ENCODE assay signal across 2 cellular contexts in the genomic region with DNA sequence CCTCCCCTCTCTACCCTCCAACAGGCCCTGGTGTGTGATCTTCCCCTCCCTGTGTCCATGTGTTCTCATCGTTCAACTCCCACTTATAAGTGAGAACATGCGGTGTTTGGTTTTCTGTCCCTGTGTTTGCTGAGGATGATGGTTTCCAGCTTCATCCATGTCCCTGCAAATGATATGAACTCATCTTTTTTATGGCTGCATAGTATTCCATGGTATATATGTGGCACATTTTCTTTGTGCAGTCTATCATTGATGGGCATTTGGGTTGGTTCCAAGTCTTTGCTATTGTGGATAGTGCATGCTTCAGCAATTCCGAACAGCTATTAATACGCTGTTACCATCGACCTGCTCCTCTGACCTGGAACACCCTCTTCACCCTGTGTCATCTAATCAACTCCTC. TPM values are rescaled to one million over a fixed set of nuclear protein-coding genes. Genes with fewer than 3 reads are reported as not detected.
"Had no signal": no experiment of that assay in that cellular context is flagged by ENCODE, and none has a peak within 500 bp of the region (broad histone marks: within the 10 kb centered on the region; RNA-seq: fewer than 3 reads in every experiment).

No MANE protein-coding gene starts in this region.

RNA-seq across cellular contexts. Expression of a gene that starts 32.9 kb away (rescaled TPM):
- total RNA-seq: naive thymus-derived CD8-positive, alpha-beta T cell; natural killer cell treated with Interleukin-12 subunit alpha and Interleukin-12 subunit beta and Interleukin-15 and Interleukin-18, amount 100 ng/mL, for 72 hours had no signal
- polyA plus RNA-seq: naive thymus-derived CD8-positive, alpha-beta T cell had no signal
